Comparison of ENCODE assay signal across 25 cellular contexts in the genomic region with DNA sequence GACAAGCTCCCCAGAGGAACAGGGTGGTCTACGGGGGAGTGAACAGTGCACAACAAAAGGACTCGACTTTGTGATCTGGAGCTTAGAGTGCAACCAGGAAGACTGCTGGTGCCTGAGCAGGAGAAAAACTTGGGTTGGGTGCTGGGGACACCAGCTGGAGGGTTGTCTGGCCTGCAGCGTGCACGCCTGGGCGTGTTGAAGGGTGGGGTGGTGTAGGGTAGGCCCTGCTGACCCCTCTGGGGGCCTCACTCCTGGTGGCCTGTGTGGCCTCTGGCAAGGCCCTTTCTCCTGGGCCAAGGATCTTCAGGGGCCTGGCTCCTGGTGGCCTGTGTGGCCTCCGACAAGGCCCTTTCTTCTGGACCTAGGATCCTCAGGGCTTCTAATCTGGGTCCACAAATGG. TPM values are rescaled to one million over a fixed set of nuclear protein-coding genes. Genes with fewer than 3 reads are reported as not detected.
A peak's percentile ranks its signal among the peaks of the same experiment; 100 is the strongest.
DNase-seq lines count a peak whose midpoint lies in the region; FAIRE-seq and TF ChIP-seq lines count a peak whose summit lies in the region.
"Had no signal": no experiment of that assay in that cellular context is flagged by ENCODE, and none has a peak within 500 bp of the region (broad histone marks: within the 10 kb centered on the region; RNA-seq: fewer than 3 reads in every experiment).

No MANE protein-coding gene starts in this region.

- H2AK5ac ChIP-seq in H1 (ENCODE audit: low read depth, low read length), result no peak overlapping the region

- no peak overlapping the region for H3K4me3 ChIP-seq in Caco-2 (ENCODE audit: low read depth, low read length)
- H3K4me3 ChIP-seq in WERI-Rb-1 (ENCODE audit: low read depth, low read length), result no peak overlapping the region
- H3K4me3 ChIP-seq in H1 (ENCODE audit: extremely low read depth in 1 of 4, insufficient read depth in 2 of 4, low read depth in 3 of 4, low read length in 4 of 4), result no peak overlapping the region
- H3K4me3 ChIP-seq: PC-9, SJSA1 had no signal

- no peak overlapping the region for H2BK120ac ChIP-seq in H1 (replicated peaks; ENCODE audit: low read depth, low read length)

- H3K4me2 ChIP-seq in H1 (ENCODE audit: insufficient read depth in 1 of 2, low read depth in 2 of 2, low read length in 2 of 2), result no peak overlapping the region
- H3K4me2 ChIP-seq: KMS-11, PC-9 had no signal

- no peak for FAIRE-seq in H1 (lab: Jason Lieb, UNC)
- FAIRE-seq: D721Med, GM12891, GM18507, HepG2 had no signal

- H3K4me3 Mint-ChIP-seq in Caco-2 (ENCODE audit: unreplicated experiment), result no peak overlapping the region
- H3K4me3 Mint-ChIP-seq: CD4-positive, alpha-beta T cell had no signal

- no peak overlapping the region for H2BK20ac ChIP-seq in H1 (ENCODE audit: low read length)

- peak overlapping the region; percentile 35; the same call in 1 of the 2 replicates for H2BK5ac ChIP-seq in H1 (ENCODE audit: low read depth, low read length)

- H3K36me3 ChIP-seq in Caco-2 (ENCODE audit: control insufficient read depth, insufficient read depth, low read length) (peaks cover 4% of the 10 kb centered on the region), WERI-Rb-1 (peaks cover 36% of the 10 kb centered on the region), H1 (ENCODE audit: control insufficient read depth in 2 of 4, insufficient read depth in 4 of 4, low read length in 3 of 4) (peaks cover 9 to 34% (median 24%) of the 10 kb centered on the region in 4 experiments)

- no peak overlapping the region for H2AFZ ChIP-seq in H1 (ENCODE audit: low read length)
- H2AFZ ChIP-seq: PC-9 had no signal

- H3K9me3 ChIP-seq in Caco-2, result no peaks in the 10 kb centered on the region
- H3K9me3 ChIP-seq in WERI-Rb-1 (ENCODE audit: severe bottlenecking), result no peaks in the 10 kb centered on the region
- H3K9me3 ChIP-seq in H1 (ENCODE audit: insufficient read depth in 2 of 2, low read depth in 1 of 2, low read length in 1 of 2), result no peaks in the 10 kb centered on the region
- H3K9me3 ChIP-seq: SJSA1 had no signal

- H3K4me1 ChIP-seq in Caco-2, result peaks cover 6% of the 10 kb centered on the region; the same call in 1 of the 2 replicates
- peaks cover 0 to 17% (median 15%) of the 10 kb centered on the region in 4 experiments; a peak in 6 of 7 replicates for H3K4me1 ChIP-seq in H1 (replicated peaks in 1 of 4; ENCODE audit: control insufficient read depth in 3 of 4, insufficient read depth in 4 of 4, low read length in 3 of 4)

- no peak for DNase-seq in Caco-2
- no peak for DNase-seq in WERI-Rb-1
- no peak for DNase-seq in H1 (ENCODE audit: low read depth in 1 of 2, low spot score in 2 of 2)
- DNase-seq in OCI-M2 (lab: John Stamatoyannopoulos, UW; ENCODE audit: unreplicated experiment), result no peak
- DNase-seq in superior temporal gyrus (ENCODE audit: extremely low spot score), result no peak
- no peak for DNase-seq in activated gamma-delta T cell (lab: John Stamatoyannopoulos, UW)
- DNase-seq: ACHN; AML-193; CD4-positive, alpha-beta T cell; DMS79 treated with DMSO at 0.1 percent for 48 hours; GDM1; NCI-H1048; NCI-H1436 treated with DMSO at 0.1 percent for 48 hours; NCI-H2081; NCI-H510A; NCI-H82 had no signal

- H3K27me3 ChIP-seq in Caco-2 (replicated peaks; ENCODE audit: control insufficient read depth, insufficient read depth, low read length), result no peaks in the 10 kb centered on the region
- H3K27me3 ChIP-seq in WERI-Rb-1 (ENCODE audit: insufficient read depth, low read depth, severe bottlenecking), result no peaks in the 10 kb centered on the region
- H3K27me3 ChIP-seq in H1 (replicated peaks in 1 of 4; ENCODE audit: control insufficient read depth in 3 of 4, extremely low read depth in 1 of 4, insufficient read depth in 3 of 4, low read length in 3 of 4), result no peaks in the 10 kb centered on the region
- H3K27me3 ChIP-seq: SJSA1 had no signal

- no peak overlapping the region for H4K8ac ChIP-seq in H1 (ENCODE audit: extremely low read depth, insufficient read depth, low read length)

- peaks cover 14% of the 10 kb centered on the region for H3K23me2 ChIP-seq in H1 (ENCODE audit: low read depth, low read length)

- peaks cover 72% of the 10 kb centered on the region for H3K36me3 Mint-ChIP-seq in Caco-2 (ENCODE audit: insufficient read depth, unreplicated experiment)

- H2BK12ac ChIP-seq in H1 (ENCODE audit: low read depth, low read length), result no peak overlapping the region

- no peak overlapping the region for H3K18ac ChIP-seq in H1 (ENCODE audit: extremely low read depth, low read length)

- H3K14ac ChIP-seq in H1 (ENCODE audit: insufficient read length), result no peak overlapping the region

- H3K56ac ChIP-seq in H1 (replicated peaks; ENCODE audit: insufficient read length, low read depth, low read length), result no peak overlapping the region

- POLR2A ChIA-PET in Caco-2 (lab: Charles Lee), result no interaction called here
- POLR2A ChIA-PET in H1 (lab: Charles Lee; ENCODE audit: partially characterized antibody), result interaction anchor here (0.6 to 12.6 kb wide), 5 partner anchors 9 to 50 kb away, joined by 3 to 175 read pairs (median 9); a partner anchor contains a TSS

- peaks cover 2 to 8% of the 10 kb centered on the region in 2 experiments for H4K20me1 ChIP-seq in H1 (replicated peaks in 1 of 2; ENCODE audit: control insufficient read depth in 1 of 2, insufficient read depth in 2 of 2, low read length in 2 of 2)

- intact Hi-C loops in Caco-2 (cut with micrococcal nuclease; ENCODE audit: unreplicated experiment), result loop anchor here (10.0 kb wide), 1 partner anchor 195 kb away; no protein-coding TSS in a partner anchor

- H3K27ac ChIP-seq in 22Rv1, result peak overlapping the region; percentile 40
- peak overlapping the region; percentile 51 for H3K27ac ChIP-seq in WERI-Rb-1
- no peak overlapping the region for H3K27ac ChIP-seq in H1 (ENCODE audit: low read depth, low read length)
- H3K27ac ChIP-seq: KMS-11, PC-9, SJSA1 had no signal

- no peak overlapping the region for H3K4ac ChIP-seq in H1 (replicated peaks; ENCODE audit: insufficient read length, low read depth, low read length)

- H3K4me1 Mint-ChIP-seq in Caco-2 (ENCODE audit: low read depth, unreplicated experiment), result peaks cover 14% of the 10 kb centered on the region

- TF ChIP-seq CTCF in 22Rv1 (IDR thresholded peaks at IDR 0.05) (no peak), Caco-2 (IDR thresholded peaks at IDR 0.05; ENCODE audit: insufficient read depth in 1 of 2, low read depth in 1 of 2, low read length in 1 of 2, severe bottlenecking in 1 of 2, unreplicated experiment in 1 of 2) (no peak), WERI-Rb-1 (IDR thresholded peaks at IDR 0.05; ENCODE audit: low read depth, low read length) (no peak), H1 (IDR thresholded peaks at IDR 0.05; ENCODE audit: control extremely low read depth in 1 of 3, insufficient read depth in 1 of 3, low read depth in 1 of 3, low read length in 3 of 3) (no peak)

- CTCF ChIA-PET in Caco-2 (lab: Charles Lee) (no interaction called here), H1 (lab: Charles Lee; ENCODE audit: partially characterized antibody) (interaction anchor here (0.9 to 3.8 kb wide), 8 partner anchors 8 to 84 kb away, joined by 3 to 42 read pairs (median 3); no protein-coding TSS in a partner anchor)

- no TSS peak for BruUV-seq in Caco-2 (replicated peaks; lab: Mats Ljungman, UMichigan)

- WGBS in H1 (ENCODE audit: extremely low coverage in 1 of 2, insufficient coverage in 1 of 2, insufficient read length in 1 of 2, insufficient replicate concordance in 2 of 2, low coverage in 1 of 2, low lambda C conversion rate in 2 of 2, missing lambda C conversion rate in 1 of 2), 2 experiments, result 89% methylated on average over 6 of the region's 6 CpGs; no CpG with 5 or more reads in 1 of the 2 experiments

- no peaks in the 10 kb centered on the region for H3K79me2 ChIP-seq in H1 (ENCODE audit: control insufficient read depth in 1 of 2, insufficient read depth in 2 of 2, low read length in 2 of 2)

- no peak for TF ChIP-seq RAD21 in H1 (IDR thresholded peaks at IDR 0.05 in 1 of 2, conservative IDR thresholded peaks at IDR 0.05 in 1 of 2; ENCODE audit: low read depth in 2 of 2, low read length in 2 of 2)

- TF ChIP-seq EP300 in H1 (IDR thresholded peaks at IDR 0.05; ENCODE audit: borderline replicate concordance in 1 of 2, low read depth in 2 of 2, low read length in 2 of 2), result no peak

- no peak overlapping the region for H4K5ac ChIP-seq in H1 (ENCODE audit: insufficient read length, low read depth, low read length)

- no peaks in the 10 kb centered on the region; the same call in 1 of the 2 replicates for H3K79me1 ChIP-seq in H1 (ENCODE audit: low read depth, low read length)

- no peaks in the 10 kb centered on the region for H3K27me3 Mint-ChIP-seq in Caco-2 (ENCODE audit: insufficient read depth, unreplicated experiment)

- peak overlapping the region; percentile 80 for H3K27ac Mint-ChIP-seq in Caco-2 (ENCODE audit: unreplicated experiment)
- H3K27ac Mint-ChIP-seq: CD4-positive, alpha-beta T cell had no signal

- H3K9ac ChIP-seq in H1 (replicated peaks in 1 of 4; ENCODE audit: extremely low read depth in 1 of 4, low read depth in 3 of 4, low read length in 3 of 4), result no peak overlapping the region
- H3K9ac ChIP-seq: KMS-11 had no signal

- no peak overlapping the region for H4K91ac ChIP-seq in H1 (replicated peaks; ENCODE audit: insufficient read length, low read length)

- no peak overlapping the region for H2BK15ac ChIP-seq in H1 (ENCODE audit: low read length)

- no peak for TF ChIP-seq POLR2A in H1 (IDR thresholded peaks at IDR 0.05; ENCODE audit: control extremely low read depth in 1 of 2, low read depth in 2 of 2, low read length in 2 of 2)

- H3K23ac ChIP-seq in H1 (ENCODE audit: insufficient read length), result no peak overlapping the region

- no peaks in the 10 kb centered on the region for H3K9me3 Mint-ChIP-seq in Caco-2 (ENCODE audit: unreplicated experiment)
- H3K9me3 Mint-ChIP-seq: CD4-positive, alpha-beta T cell had no signal

RNA-seq across cellular contexts. Expression of a gene that starts 4.7 kb away (rescaled TPM):
- 0.23 and 0.30 TPM in 2 replicates for total RNA-seq in Caco-2 (2022)
- 0.19 and 0.25 TPM in 2 replicates for total RNA-seq in H1 (2021; fragmentation: NEBNext Ultra II Directional; extraction: Animal tissue kit (Norgen Biotek cat#: 25700))
- 0.05 TPM in 2 replicates for polyA plus RNA-seq in H1 (2011; rRNA removed)
- 0.05 TPM for polyA plus RNA-seq in H1 (2011; cell fraction: cytosol; rRNA removed)
- polyA plus RNA-seq in H1 (2011; cell fraction: nucleus; rRNA removed), result 0.43 TPM
- polyA plus RNA-seq in H1 (2012, experiment 1 of 2), result 0.12 TPM in 1 of 4 replicates, not detected in the others
- polyA plus RNA-seq in H1 (2012, experiment 2 of 2), result 0.09 TPM
- polyA plus RNA-seq in H1 (2013, experiment 1 of 2), result 0.08 TPM
- 0.06 TPM for polyA plus RNA-seq in H1 (2013, experiment 2 of 2)
- 0.22 and 0.35 TPM in 2 replicates for polyA minus RNA-seq in H1 (2011; rRNA and poly(A)+ RNA removed)
- polyA minus RNA-seq in H1 (2011; cell fraction: cytosol; rRNA and poly(A)+ RNA removed), result not detected
- 1.4 TPM for polyA minus RNA-seq in H1 (2011; cell fraction: nucleus; rRNA and poly(A)+ RNA removed)
- total RNA-seq: M059J, SJSA1 had no signal
- polyA plus RNA-seq: HepG2 had no signal

RNA-seq across cellular contexts. Expression of a gene that starts 27.1 kb away (rescaled TPM):
- total RNA-seq in Caco-2 (2022), result 72.4 and 76.3 TPM in 2 replicates
- 41.0 and 41.6 TPM in 2 replicates for total RNA-seq in H1 (2021; fragmentation: NEBNext Ultra II Directional; extraction: Animal tissue kit (Norgen Biotek cat#: 25700))
- 13.6 and 23.7 TPM in 2 replicates for polyA plus RNA-seq in H1 (2011; rRNA removed)
- 14.6 TPM for polyA plus RNA-seq in H1 (2011; cell fraction: cytosol; rRNA removed)
- 83.4 TPM for polyA plus RNA-seq in H1 (2011; cell fraction: nucleus; rRNA removed)
- polyA plus RNA-seq in H1 (2012, experiment 1 of 2), result 18.1 to 24.8 TPM (median 20.7 TPM) in 4 replicates
- 14.5 TPM for polyA plus RNA-seq in H1 (2012, experiment 2 of 2)
- polyA plus RNA-seq in H1 (2013, experiment 1 of 2), result 18.6 TPM
- polyA plus RNA-seq in H1 (2013, experiment 2 of 2), result 17.7 TPM
- 18.0 and 24.8 TPM in 2 replicates for polyA minus RNA-seq in H1 (2011; rRNA and poly(A)+ RNA removed)
- 23.3 TPM for polyA minus RNA-seq in H1 (2011; cell fraction: cytosol; rRNA and poly(A)+ RNA removed)
- 61.6 TPM for polyA minus RNA-seq in H1 (2011; cell fraction: nucleus; rRNA and poly(A)+ RNA removed)

RNA-seq across cellular contexts. Expression of a gene that starts 37.5 kb away (rescaled TPM):
- total RNA-seq in Caco-2 (2022), result 28.1 and 30.2 TPM in 2 replicates
- 27.4 and 28.2 TPM in 2 replicates for total RNA-seq in H1 (2021; fragmentation: NEBNext Ultra II Directional; extraction: Animal tissue kit (Norgen Biotek cat#: 25700))
- 13.7 and 25.3 TPM in 2 replicates for polyA plus RNA-seq in H1 (2011; rRNA removed)
- 18.9 TPM for polyA plus RNA-seq in H1 (2011; cell fraction: cytosol; rRNA removed)
- 155 TPM for polyA plus RNA-seq in H1 (2011; cell fraction: nucleus; rRNA removed)
- 18.9 to 42.0 TPM (median 34.4 TPM) in 4 replicates for polyA plus RNA-seq in H1 (2012, experiment 1 of 2)
- 23.6 TPM for polyA plus RNA-seq in H1 (2012, experiment 2 of 2)
- polyA plus RNA-seq in H1 (2013, experiment 1 of 2), result 12.6 TPM
- 10.9 TPM for polyA plus RNA-seq in H1 (2013, experiment 2 of 2)
- 7.1 and 11.1 TPM in 2 replicates for polyA minus RNA-seq in H1 (2011; rRNA and poly(A)+ RNA removed)
- polyA minus RNA-seq in H1 (2011; cell fraction: cytosol; rRNA and poly(A)+ RNA removed), result 7.6 TPM
- polyA minus RNA-seq in H1 (2011; cell fraction: nucleus; rRNA and poly(A)+ RNA removed), result 26.5 TPM

RNA-seq across cellular contexts. Expression of a gene that starts 43.2 kb away (rescaled TPM):
- total RNA-seq in Caco-2 (2022), result 81.8 and 85.0 TPM in 2 replicates
- total RNA-seq in H1 (2021; fragmentation: NEBNext Ultra II Directional; extraction: Animal tissue kit (Norgen Biotek cat#: 25700)), result 81.5 and 93.6 TPM in 2 replicates
- polyA plus RNA-seq in H1 (2011; rRNA removed), result 99.5 and 142 TPM in 2 replicates
- polyA plus RNA-seq in H1 (2011; cell fraction: cytosol; rRNA removed), result 82.5 TPM
- 217 TPM for polyA plus RNA-seq in H1 (2011; cell fraction: nucleus; rRNA removed)
- polyA plus RNA-seq in H1 (2012, experiment 1 of 2), result 87.2 to 105 TPM (median 88.9 TPM) in 4 replicates
- 66.3 TPM for polyA plus RNA-seq in H1 (2012, experiment 2 of 2)
- polyA plus RNA-seq in H1 (2013, experiment 1 of 2), result 57.3 TPM
- polyA plus RNA-seq in H1 (2013, experiment 2 of 2), result 50.3 TPM
- 121 and 131 TPM in 2 replicates for polyA minus RNA-seq in H1 (2011; rRNA and poly(A)+ RNA removed)
- polyA minus RNA-seq in H1 (2011; cell fraction: cytosol; rRNA and poly(A)+ RNA removed), result 65.9 TPM
- 67.6 TPM for polyA minus RNA-seq in H1 (2011; cell fraction: nucleus; rRNA and poly(A)+ RNA removed)

RNA-seq across cellular contexts. Expression of a gene that starts 44.4 kb away (rescaled TPM):
- 15.3 and 19.0 TPM in 2 replicates for total RNA-seq in Caco-2 (2022)
- 20.2 and 21.7 TPM in 2 replicates for total RNA-seq in H1 (2021; fragmentation: NEBNext Ultra II Directional; extraction: Animal tissue kit (Norgen Biotek cat#: 25700))
- 40.1 and 49.1 TPM in 2 replicates for polyA plus RNA-seq in H1 (2011; rRNA removed)
- polyA plus RNA-seq in H1 (2011; cell fraction: cytosol; rRNA removed), result 30.1 TPM
- 21.8 TPM for polyA plus RNA-seq in H1 (2011; cell fraction: nucleus; rRNA removed)
- polyA plus RNA-seq in H1 (2012, experiment 1 of 2), result 15.5 to 25.3 TPM (median 20.3 TPM) in 4 replicates
- polyA plus RNA-seq in H1 (2012, experiment 2 of 2), result 27.4 TPM
- 12.7 TPM for polyA plus RNA-seq in H1 (2013, experiment 1 of 2)
- polyA plus RNA-seq in H1 (2013, experiment 2 of 2), result 12.4 TPM
- 32.3 and 37.8 TPM in 2 replicates for polyA minus RNA-seq in H1 (2011; rRNA and poly(A)+ RNA removed)
- polyA minus RNA-seq in H1 (2011; cell fraction: cytosol; rRNA and poly(A)+ RNA removed), result 11.7 TPM
- polyA minus RNA-seq in H1 (2011; cell fraction: nucleus; rRNA and poly(A)+ RNA removed), result 12.9 TPM
- total RNA-seq: CD4-positive, alpha-beta T cell; PC-9; SJSA1 had no signal
